ENCODE assay signal across 1 cellular context in genomic region chr3:67377299-67377698, GRCh38.
A peak's percentile ranks its signal among the peaks of the same experiment; 100 is the strongest.
TF ChIP-seq lines count a peak whose summit lies in the region.

No MANE protein-coding gene starts in this region.

TF ChIP-seq in K562, 482 proteins besides CTCF, POLR2A, EP300 and RAD21 (continued from another document):
- peak; percentile 27 to 37; a peak in 2 of 4 replicates for TF ChIP-seq SIX5 (IDR thresholded peaks at IDR 0.05; ENCODE audit: borderline replicate concordance in 1 of 2, insufficient read depth in 1 of 2, low read depth in 1 of 2, low read length in 2 of 2)
- TF ChIP-seq JUNB (CRISPR knock-in tag; conservative IDR thresholded peaks at IDR 0.05): no peak
- TF ChIP-seq MEIS2 (IDR thresholded peaks at IDR 0.05; ENCODE audit: partially characterized antibody): no peak
- TF ChIP-seq, protein P1, sequence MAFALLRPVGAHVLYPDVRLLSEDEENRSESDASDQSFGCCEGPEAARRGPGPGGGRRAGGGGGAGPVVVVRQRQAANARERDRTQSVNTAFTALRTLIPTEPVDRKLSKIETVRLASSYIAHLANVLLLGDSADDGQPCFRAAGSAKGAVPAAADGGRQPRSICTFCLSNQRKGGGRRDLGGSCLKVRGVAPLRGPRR (CRISPR knock-in tag; IDR thresholded peaks at IDR 0.05): no peak
- TF ChIP-seq FOXO4 (CRISPR knock-in tag; IDR thresholded peaks at IDR 0.05): no peak
- TF ChIP-seq SRSF1 (IDR thresholded peaks at IDR 0.05; ENCODE audit: low read depth, low read length): no peak
- no peak for TF ChIP-seq ZNF124 (CRISPR knock-in tag; IDR thresholded peaks at IDR 0.05)
- no peak for TF ChIP-seq TCF7L2 (IDR thresholded peaks at IDR 0.05; ENCODE audit: low read depth, low read length)
- TF ChIP-seq, protein P2, sequence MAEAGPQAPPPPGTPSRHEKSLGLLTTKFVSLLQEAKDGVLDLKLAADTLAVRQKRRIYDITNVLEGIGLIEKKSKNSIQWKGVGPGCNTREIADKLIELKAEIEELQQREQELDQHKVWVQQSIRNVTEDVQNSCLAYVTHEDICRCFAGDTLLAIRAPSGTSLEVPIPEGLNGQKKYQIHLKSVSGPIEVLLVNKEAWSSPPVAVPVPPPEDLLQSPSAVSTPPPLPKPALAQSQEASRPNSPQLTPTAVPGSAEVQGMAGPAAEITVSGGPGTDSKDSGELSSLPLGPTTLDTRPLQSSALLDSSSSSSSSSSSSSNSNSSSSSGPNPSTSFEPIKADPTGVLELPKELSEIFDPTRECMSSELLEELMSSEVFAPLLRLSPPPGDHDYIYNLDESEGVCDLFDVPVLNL (CRISPR knock-in tag; IDR thresholded peaks at IDR 0.05; ENCODE audit: low read depth): no peak
- TF ChIP-seq, protein P3, sequence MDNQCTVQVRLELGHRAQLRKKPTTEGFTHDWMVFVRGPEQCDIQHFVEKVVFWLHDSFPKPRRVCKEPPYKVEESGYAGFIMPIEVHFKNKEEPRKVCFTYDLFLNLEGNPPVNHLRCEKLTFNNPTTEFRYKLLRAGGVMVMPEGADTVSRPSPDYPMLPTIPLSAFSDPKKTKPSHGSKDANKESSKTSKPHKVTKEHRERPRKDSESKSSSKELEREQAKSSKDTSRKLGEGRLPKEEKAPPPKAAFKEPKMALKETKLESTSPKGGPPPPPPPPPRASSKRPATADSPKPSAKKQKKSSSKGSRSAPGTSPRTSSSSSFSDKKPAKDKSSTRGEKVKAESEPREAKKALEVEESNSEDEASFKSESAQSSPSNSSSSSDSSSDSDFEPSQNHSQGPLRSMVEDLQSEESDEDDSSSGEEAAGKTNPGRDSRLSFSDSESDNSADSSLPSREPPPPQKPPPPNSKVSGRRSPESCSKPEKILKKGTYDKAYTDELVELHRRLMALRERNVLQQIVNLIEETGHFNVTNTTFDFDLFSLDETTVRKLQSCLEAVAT (IDR thresholded peaks at IDR 0.05): no peak
- TF ChIP-seq ZNF431 (CRISPR knock-in tag; IDR thresholded peaks at IDR 0.05): no peak
- TF ChIP-seq RUNX1 (IDR thresholded peaks at IDR 0.05; ENCODE audit: low read depth): no peak
- TF ChIP-seq CREM (IDR thresholded peaks at IDR 0.05; ENCODE audit: low read depth): no peak
- TF ChIP-seq, protein P4, sequence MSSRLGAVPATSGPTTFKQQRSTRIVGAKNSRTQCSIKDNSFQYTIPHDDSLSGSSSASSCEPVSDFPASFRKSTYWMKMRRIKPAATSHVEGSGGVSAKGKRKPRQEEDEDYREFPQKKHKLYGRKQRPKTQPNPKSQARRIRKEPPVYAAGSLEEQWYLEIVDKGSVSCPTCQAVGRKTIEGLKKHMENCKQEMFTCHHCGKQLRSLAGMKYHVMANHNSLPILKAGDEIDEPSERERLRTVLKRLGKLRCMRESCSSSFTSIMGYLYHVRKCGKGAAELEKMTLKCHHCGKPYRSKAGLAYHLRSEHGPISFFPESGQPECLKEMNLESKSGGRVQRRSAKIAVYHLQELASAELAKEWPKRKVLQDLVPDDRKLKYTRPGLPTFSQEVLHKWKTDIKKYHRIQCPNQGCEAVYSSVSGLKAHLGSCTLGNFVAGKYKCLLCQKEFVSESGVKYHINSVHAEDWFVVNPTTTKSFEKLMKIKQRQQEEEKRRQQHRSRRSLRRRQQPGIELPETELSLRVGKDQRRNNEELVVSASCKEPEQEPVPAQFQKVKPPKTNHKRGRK (tag; IDR thresholded peaks at IDR 0.05): no peak
- peak; percentile 78 for TF ChIP-seq RAD51 (IDR thresholded peaks at IDR 0.05; ENCODE audit: borderline replicate concordance, low read depth)
- peak; percentile 76 for TF ChIP-seq HCFC1 (IDR thresholded peaks at IDR 0.05; ENCODE audit: low read depth, low read length)
- TF ChIP-seq NONO (IDR thresholded peaks at IDR 0.05; ENCODE audit: low read depth in 2 of 2, low read length in 1 of 2): no peak
